ENCODE assay signal across 14 cellular contexts in the genomic region with DNA sequence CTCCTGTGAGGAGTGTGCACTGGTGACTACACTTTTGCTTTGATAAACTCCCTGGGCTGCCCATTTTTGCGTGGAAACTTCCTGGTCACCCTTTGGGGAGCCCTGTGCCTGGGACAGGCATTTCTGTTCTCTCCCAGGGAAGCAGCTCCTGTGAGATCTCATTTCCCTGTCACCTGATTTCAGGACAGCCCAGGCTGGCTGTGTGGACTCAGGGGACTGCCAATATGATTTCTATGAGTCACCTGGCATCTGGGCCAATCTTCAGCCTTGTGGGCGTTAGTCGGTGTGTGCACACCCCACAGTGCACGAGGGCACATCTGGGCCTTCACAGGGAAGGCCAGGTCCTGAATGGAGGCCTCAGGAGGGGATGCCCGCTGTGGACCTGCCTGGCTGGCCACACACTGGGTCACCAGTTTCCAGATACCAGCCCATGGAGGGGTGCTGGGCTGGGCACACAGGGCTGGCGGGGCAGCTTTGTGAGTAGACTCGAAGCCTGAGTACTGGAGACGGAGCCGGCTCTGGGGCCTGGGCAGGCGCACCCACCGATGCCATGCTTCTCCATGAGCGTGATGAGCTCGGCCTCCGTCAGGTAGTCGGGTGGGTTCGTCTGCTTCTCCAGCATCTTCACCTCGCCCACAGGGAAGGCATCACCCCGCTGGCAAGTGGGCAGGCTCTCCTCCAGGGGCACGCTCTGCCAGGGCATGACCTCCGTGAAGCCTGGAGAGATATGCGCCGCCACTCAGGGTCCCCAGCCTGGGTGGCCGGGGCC. TPM values are rescaled to one million over a fixed set of nuclear protein-coding genes. Genes with fewer than 3 reads are reported as not detected.
A peak's percentile ranks its signal among the peaks of the same experiment; 100 is the strongest.
DNase-seq lines count a peak whose midpoint lies in the region; ATAC-seq and TF ChIP-seq lines count a peak whose summit lies in the region.
"Had no signal": no experiment of that assay in that cellular context is flagged by ENCODE, and none has a peak within 500 bp of the region (broad histone marks: within the 10 kb centered on the region; RNA-seq: fewer than 3 reads in every experiment).

No MANE protein-coding gene starts in this region.

- H3K27me3 Mint-ChIP-seq in activated naive CD4-positive, alpha-beta T cell treated with anti-CD3 and anti-CD28 coated beads for 36 hours (ENCODE audit: low read depth) = no peaks in the 10 kb centered on the region

- TF ChIP-seq CTCF in adrenal gland (IDR thresholded peaks at IDR 0.05) (no peak), stomach (IDR thresholded peaks at IDR 0.05) (no peak)

- TF ChIP-seq EP300 in stomach (IDR thresholded peaks at IDR 0.05) = no peak

- H3K4me1 Mint-ChIP-seq in activated naive CD4-positive, alpha-beta T cell treated with anti-CD3 and anti-CD28 coated beads for 36 hours (ENCODE audit: low read depth) = no peaks in the 10 kb centered on the region

- peak in 1 of 2 donors; percentile 66 for TF ChIP-seq POLR2A in adrenal gland (IDR thresholded peaks at IDR 0.05)
- TF ChIP-seq POLR2A in stomach (IDR thresholded peaks at IDR 0.05) = no peak

- ATAC-seq in activated naive CD4-positive, alpha-beta T cell treated with anti-CD3 and anti-CD28 coated beads, Interleukin-2, amount 50 U/mL, for 72 hours = no peak
- ATAC-seq in GM18511 (IDR thresholded peaks at IDR 0.05; ENCODE audit: unreplicated experiment) (no peak), GM19467 (IDR thresholded peaks at IDR 0.05; ENCODE audit: unreplicated experiment) (no peak), HG03342 (IDR thresholded peaks at IDR 0.05; ENCODE audit: unreplicated experiment) (no peak)
- ATAC-seq: upper lobe of right lung had no signal

- H3K4me1 ChIP-seq in adrenal gland (replicated peaks in 1 of 2) (peaks cover 19 to 21% of the 10 kb centered on the region in 2 donors), stomach (peaks cover 3 to 17% (median 6%) of the 10 kb centered on the region in 4 donors)
- H3K4me1 ChIP-seq: upper lobe of right lung had no signal

- no peak overlapping the region for H3K4me3 ChIP-seq in adrenal gland
- H3K4me3 ChIP-seq in stomach = no peak overlapping the region
- H3K4me3 ChIP-seq: smooth muscle cell, upper lobe of right lung had no signal

- H3K9me3 Mint-ChIP-seq in activated naive CD4-positive, alpha-beta T cell treated with anti-CD3 and anti-CD28 coated beads, Interleukin-2, amount 50 U/mL, for 72 hours = no peaks in the 10 kb centered on the region
- H3K9me3 Mint-ChIP-seq in activated naive CD4-positive, alpha-beta T cell treated with anti-CD3 and anti-CD28 coated beads for 36 hours = no peaks in the 10 kb centered on the region

- H3K9me3 ChIP-seq in adrenal gland (replicated peaks in 1 of 3) (no peaks in the 10 kb centered on the region), stomach (no peaks in the 10 kb centered on the region)
- H3K9me3 ChIP-seq: upper lobe of right lung had no signal

- no peak overlapping the region for H3K4me3 Mint-ChIP-seq in activated naive CD4-positive, alpha-beta T cell treated with anti-CD3 and anti-CD28 coated beads for 36 hours

- no peaks in the 10 kb centered on the region for H3K36me3 Mint-ChIP-seq in activated naive CD4-positive, alpha-beta T cell treated with anti-CD3 and anti-CD28 coated beads, Interleukin-2, amount 50 U/mL, for 72 hours
- H3K36me3 Mint-ChIP-seq in activated naive CD4-positive, alpha-beta T cell treated with anti-CD3 and anti-CD28 coated beads for 36 hours (ENCODE audit: low read depth) = peaks cover 13% of the 10 kb centered on the region

- 83 to 91% (median 87%) methylated on average over 10 to 23 of the region's 23 CpGs; no CpG with 5 or more reads in 1 of the 4 donors for WGBS in adrenal gland, 4 donors
- WGBS in stomach, 5 donors = 81 to 88% (median 84%) methylated on average over 14 to 23 of the region's 23 CpGs

- CTCF ChIA-PET in activated naive CD4-positive, alpha-beta T cell treated with anti-CD3 and anti-CD28 coated beads for 36 hours (lab: Charles Lee) = interaction anchor here (2.1 kb wide), 1 partner anchor 10 kb away, joined by 12 read pairs; no protein-coding TSS in a partner anchor

- H3K27me3 ChIP-seq in adrenal gland (no peaks in the 10 kb centered on the region), stomach (no peaks in the 10 kb centered on the region)
- H3K27me3 ChIP-seq: upper lobe of right lung had no signal

- DNase-seq in activated naive CD4-positive, alpha-beta T cell treated with anti-CD3 and anti-CD28 coated beads, Interleukin-2, amount 50 U/mL, for 72 hours (ENCODE audit: low spot score in 2 of 2) = no peak
- no peak for DNase-seq in activated naive CD4-positive, alpha-beta T cell treated with anti-CD3 and anti-CD28 coated beads for 36 hours
- DNase-seq in adrenal gland (peak; percentile 79 to 92 (median 90)), glomerular visceral epithelial cell (ENCODE audit: extremely low spot score) (peak; percentile 50), stomach (peak; percentile 69)
- DNase-seq: ACHN, NCI-H1092, NCI-H524 treated with DMSO at 0.1 percent for 48 hours, upper lobe of right lung had no signal

- H3K36me3 ChIP-seq in adrenal gland (replicated peaks in 1 of 2) (peaks cover 0 to 56% of the 10 kb centered on the region in 2 donors), stomach (peaks cover 46 to 95% (median 94%) of the 10 kb centered on the region in 4 donors)

- intact Hi-C loops in activated naive CD4-positive, alpha-beta T cell treated with anti-CD3 and anti-CD28 coated beads for 36 hours (cut with micrococcal nuclease) = no loop called here
- intact Hi-C loops in adrenal gland (cut with DNase I) = no loop called here
- intact Hi-C loops in stomach (cut with DNase I; ENCODE audit: low total_unique reads) = no loop called here

- H3K27ac Mint-ChIP-seq in activated naive CD4-positive, alpha-beta T cell treated with anti-CD3 and anti-CD28 coated beads, Interleukin-2, amount 50 U/mL, for 72 hours = peak overlapping the region; percentile 33 to 70
- no peak overlapping the region for H3K27ac Mint-ChIP-seq in activated naive CD4-positive, alpha-beta T cell treated with anti-CD3 and anti-CD28 coated beads for 36 hours

- H3K27ac ChIP-seq in adrenal gland (peak overlapping the region; percentile 14 to 85 (median 82)), stomach (peak overlapping the region; percentile 60 to 83 (median 78))
- H3K27ac ChIP-seq: HL-60, upper lobe of right lung had no signal

RNA-seq across cellular contexts. Expression of gene PPM1F, which starts 9.4 kb away (rescaled TPM):
- total RNA-seq in activated naive CD4-positive, alpha-beta T cell treated with anti-CD3 and anti-CD28 coated beads, Interleukin-2, amount 50 U/mL, for 72 hours = 10 to 100 TPM; 16.8 to 17.5 TPM
- 10 to 100 TPM; 23.0 to 24.3 TPM for total RNA-seq in activated naive CD4-positive, alpha-beta T cell treated with anti-CD3 and anti-CD28 coated beads for 36 hours
- total RNA-seq in adrenal gland = 10 to 100 TPM; 38.8 to 60.6 (median 45.5) TPM
- 10 to 100 TPM in 2 of 3 donors, 1 to 10 TPM in 1; 9.9 to 29.2 (median 20.1) TPM for polyA plus RNA-seq in adrenal gland
- total RNA-seq in stomach = 100 to 1,000 TPM in 1 of 5 donors, 10 to 100 TPM in 4; 12.6 to 285 (median 22.3) TPM
- 1 to 10 TPM; 6.7 to 9.9 (median 8.1) TPM for polyA plus RNA-seq in stomach

RNA-seq across cellular contexts. Expression of gene TOP3B, which starts 20.5 kb away (rescaled TPM):
- total RNA-seq in activated naive CD4-positive, alpha-beta T cell treated with anti-CD3 and anti-CD28 coated beads, Interleukin-2, amount 50 U/mL, for 72 hours = 10 to 100 TPM; 41.4 to 42.7 TPM
- total RNA-seq in activated naive CD4-positive, alpha-beta T cell treated with anti-CD3 and anti-CD28 coated beads for 36 hours = 10 to 100 TPM; 41.2 to 41.4 TPM
- total RNA-seq in adrenal gland (10 to 100 TPM; 15.3 to 31.0 (median 24.5) TPM), stomach (100 to 1,000 TPM in 1 of 5 donors, 10 to 100 TPM in 4; 25.0 to 509 (median 38.5) TPM)
- polyA plus RNA-seq in adrenal gland (10 to 100 TPM in 2 of 3 donors, 1 to 10 TPM in 1; 8.5 to 31.8 (median 18.6) TPM), stomach (10 to 100 TPM in 1 of 3 donors, 1 to 10 TPM in 2; 3.8 to 13.8 (median 5.9) TPM)

Comparison
In these comparisons a context has a peak if more than half of its experiments do, and no peak if none do; other contexts are left out.
1. DNase-seq: peak in adrenal gland (7 of 7), glomerular visceral epithelial cell (single experiment) and stomach (single experiment); none in activated naive CD4-positive, alpha-beta T cell treated with anti-CD3 and anti-CD28 coated beads, Interleukin-2, amount 50 U/mL, for 72 hours (0 of 2) and activated naive CD4-positive, alpha-beta T cell treated with anti-CD3 and anti-CD28 coated beads for 36 hours (single experiment).